Comparison of ENCODE assay signal across 1 cellular context in genomic region chr13:36033035-36033434, GRCh38.
TF ChIP-seq lines count a peak whose summit lies in the region.

No MANE protein-coding gene starts in this region.

TF ChIP-seq in SK-N-SH treated with all-trans-retinoic acid at 6 μM for 48 hours, 23 proteins besides CTCF, POLR2A, EP300 and RAD21 (continued from another document):
- TF ChIP-seq PATZ1 (CRISPR knock-in tag; IDR thresholded peaks at IDR 0.05; ENCODE audit: borderline replicate concordance), result peak; percentile 78
- TF ChIP-seq ISL1 (CRISPR knock-in tag; IDR thresholded peaks at IDR 0.05), result peak; percentile 99
- no peak for TF ChIP-seq BACH2 (CRISPR knock-in tag; IDR thresholded peaks at IDR 0.05; ENCODE audit: borderline replicate concordance)
- no peak for TF ChIP-seq OSR1 (CRISPR knock-in tag; IDR thresholded peaks at IDR 0.05)
- TF ChIP-seq ZNF70 (CRISPR knock-in tag; IDR thresholded peaks at IDR 0.05), result no peak
- TF ChIP-seq TCF4 (CRISPR knock-in tag; IDR thresholded peaks at IDR 0.05; ENCODE audit: borderline replicate concordance), result peak; percentile 76
- TF ChIP-seq ZNF565 (CRISPR knock-in tag; conservative IDR thresholded peaks at IDR 0.05; ENCODE audit: low read depth), result no peak
- no peak for TF ChIP-seq SNAI2 (CRISPR knock-in tag; IDR thresholded peaks at IDR 0.05)
- TF ChIP-seq, protein P1, sequence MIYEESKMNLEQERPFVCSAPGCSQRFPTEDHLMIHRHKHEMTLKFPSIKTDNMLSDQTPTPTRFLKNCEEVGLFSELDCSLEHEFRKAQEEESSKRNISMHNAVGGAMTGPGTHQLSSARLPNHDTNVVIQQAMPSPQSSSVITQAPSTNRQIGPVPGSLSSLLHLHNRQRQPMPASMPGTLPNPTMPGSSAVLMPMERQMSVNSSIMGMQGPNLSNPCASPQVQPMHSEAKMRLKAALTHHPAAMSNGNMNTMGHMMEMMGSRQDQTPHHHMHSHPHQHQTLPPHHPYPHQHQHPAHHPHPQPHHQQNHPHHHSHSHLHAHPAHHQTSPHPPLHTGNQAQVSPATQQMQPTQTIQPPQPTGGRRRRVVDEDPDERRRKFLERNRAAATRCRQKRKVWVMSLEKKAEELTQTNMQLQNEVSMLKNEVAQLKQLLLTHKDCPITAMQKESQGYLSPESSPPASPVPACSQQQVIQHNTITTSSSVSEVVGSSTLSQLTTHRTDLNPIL (CRISPR knock-in tag; IDR thresholded peaks at IDR 0.05; ENCODE audit: low read depth), result peak; percentile 90
- no peak for TF ChIP-seq ZFP30 (CRISPR knock-in tag; IDR thresholded peaks at IDR 0.05)
- peak; percentile 93; the same call in 1 of the 2 replicates for TF ChIP-seq TOX (CRISPR knock-in tag; IDR thresholded peaks at IDR 0.05; ENCODE audit: borderline replicate concordance)
- peak; percentile 66; the same call in 1 of the 2 replicates for TF ChIP-seq ESRRG (CRISPR knock-in tag; IDR thresholded peaks at IDR 0.05)
- no peak for TF ChIP-seq ARNTL (CRISPR knock-in tag; IDR thresholded peaks at IDR 0.05; ENCODE audit: borderline replicate concordance, low read depth)
- TF ChIP-seq CSDC2 (CRISPR knock-in tag; IDR thresholded peaks at IDR 0.05), result no peak
- no peak for TF ChIP-seq ZFP3 (CRISPR knock-in tag; IDR thresholded peaks at IDR 0.05)
